Comparison of ENCODE assay signal across 1 cellular context in the genomic region with DNA sequence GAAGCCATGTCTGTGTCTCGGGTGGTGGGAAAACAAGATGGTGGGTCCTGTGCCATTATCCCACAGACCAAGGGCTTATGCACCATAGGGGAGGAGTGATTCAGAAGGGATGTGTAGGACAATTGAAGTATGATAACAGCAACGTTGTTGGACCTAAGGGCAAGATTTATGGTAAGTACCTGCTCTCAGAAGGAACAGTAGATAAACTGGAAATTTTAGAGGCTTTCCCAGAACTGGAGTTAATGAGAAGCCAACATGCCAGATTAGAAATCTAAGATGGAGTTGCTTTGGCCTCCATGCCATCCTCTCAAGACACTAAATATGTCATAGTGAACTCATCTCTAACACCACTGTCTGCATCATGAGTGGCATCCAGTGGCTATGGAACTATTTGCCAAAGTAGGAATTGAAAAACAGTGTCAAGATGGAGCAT.
TF ChIP-seq lines count a peak whose summit lies in the region.

No MANE protein-coding gene starts in this region.

TF ChIP-seq in K562, 482 proteins besides CTCF, POLR2A, EP300 and RAD21 (continued from another document and continues in another):
- TF ChIP-seq, protein P1, sequence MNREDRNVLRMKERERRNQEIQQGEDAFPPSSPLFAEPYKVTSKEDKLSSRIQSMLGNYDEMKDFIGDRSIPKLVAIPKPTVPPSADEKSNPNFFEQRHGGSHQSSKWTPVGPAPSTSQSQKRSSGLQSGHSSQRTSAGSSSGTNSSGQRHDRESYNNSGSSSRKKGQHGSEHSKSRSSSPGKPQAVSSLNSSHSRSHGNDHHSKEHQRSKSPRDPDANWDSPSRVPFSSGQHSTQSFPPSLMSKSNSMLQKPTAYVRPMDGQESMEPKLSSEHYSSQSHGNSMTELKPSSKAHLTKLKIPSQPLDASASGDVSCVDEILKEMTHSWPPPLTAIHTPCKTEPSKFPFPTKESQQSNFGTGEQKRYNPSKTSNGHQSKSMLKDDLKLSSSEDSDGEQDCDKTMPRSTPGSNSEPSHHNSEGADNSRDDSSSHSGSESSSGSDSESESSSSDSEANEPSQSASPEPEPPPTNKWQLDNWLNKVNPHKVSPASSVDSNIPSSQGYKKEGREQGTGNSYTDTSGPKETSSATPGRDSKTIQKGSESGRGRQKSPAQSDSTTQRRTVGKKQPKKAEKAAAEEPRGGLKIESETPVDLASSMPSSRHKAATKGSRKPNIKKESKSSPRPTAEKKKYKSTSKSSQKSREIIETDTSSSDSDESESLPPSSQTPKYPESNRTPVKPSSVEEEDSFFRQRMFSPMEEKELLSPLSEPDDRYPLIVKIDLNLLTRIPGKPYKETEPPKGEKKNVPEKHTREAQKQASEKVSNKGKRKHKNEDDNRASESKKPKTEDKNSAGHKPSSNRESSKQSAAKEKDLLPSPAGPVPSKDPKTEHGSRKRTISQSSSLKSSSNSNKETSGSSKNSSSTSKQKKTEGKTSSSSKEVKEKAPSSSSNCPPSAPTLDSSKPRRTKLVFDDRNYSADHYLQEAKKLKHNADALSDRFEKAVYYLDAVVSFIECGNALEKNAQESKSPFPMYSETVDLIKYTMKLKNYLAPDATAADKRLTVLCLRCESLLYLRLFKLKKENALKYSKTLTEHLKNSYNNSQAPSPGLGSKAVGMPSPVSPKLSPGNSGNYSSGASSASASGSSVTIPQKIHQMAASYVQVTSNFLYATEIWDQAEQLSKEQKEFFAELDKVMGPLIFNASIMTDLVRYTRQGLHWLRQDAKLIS (CRISPR knock-in tag; IDR thresholded peaks at IDR 0.05): no peak
- TF ChIP-seq ZNF696 (CRISPR knock-in tag; conservative IDR thresholded peaks at IDR 0.05) (peak; percentile 86), ZNF282 (CRISPR knock-in tag; IDR thresholded peaks at IDR 0.05) (no peak), PHF8 (IDR thresholded peaks at IDR 0.05; ENCODE audit: borderline replicate concordance, low read length) (no peak), NCOA1 (IDR thresholded peaks at IDR 0.05; ENCODE audit: low read depth) (peak; percentile 61; the same call in 1 of the 2 replicates), ARNT (IDR thresholded peaks at IDR 0.05) (peak in 1 of 2 experiments; percentile 68; a peak in 1 of 4 replicates), RBM34 (IDR thresholded peaks at IDR 0.05; ENCODE audit: borderline replicate concordance, insufficient read depth, low read length) (no peak), SMARCA4 (IDR thresholded peaks at IDR 0.05) (peak; percentile 54; the same call in 1 of the 2 replicates), CXXC5 (CRISPR knock-in tag; IDR thresholded peaks at IDR 0.05) (peak; percentile 100), MCM3 (IDR thresholded peaks at IDR 0.05) (no peak), ZNF699 (CRISPR knock-in tag; IDR thresholded peaks at IDR 0.05; ENCODE audit: insufficient replicate concordance) (peak; percentile 87), ZNF41 (CRISPR knock-in tag; conservative IDR thresholded peaks at IDR 0.05) (peak; percentile 87), HEY1 (CRISPR knock-in tag; IDR thresholded peaks at IDR 0.05; ENCODE audit: borderline replicate concordance) (no peak), NR2C1 (IDR thresholded peaks at IDR 0.05) (no peak), NR2C1 (tag; IDR thresholded peaks at IDR 0.05) (peak; percentile 96), ZFP30 (CRISPR knock-in tag; IDR thresholded peaks at IDR 0.05; ENCODE audit: borderline replicate concordance) (0 out of 2 replicates have a peak, but pooled peaks have one; percentile 36), ZNF239 (CRISPR knock-in tag; IDR thresholded peaks at IDR 0.05) (peak; percentile 85), GATA2 (CRISPR knock-in tag; IDR thresholded peaks at IDR 0.05) (no peak), SMARCA5 (IDR thresholded peaks at IDR 0.05) (no peak), YY1 (IDR thresholded peaks at IDR 0.05; ENCODE audit: borderline replicate concordance in 1 of 3, control insufficient read depth in 1 of 3, extremely low read depth in 1 of 3, insufficient read depth in 3 of 3, insufficient read length in 1 of 3, insufficient replicate concordance in 2 of 3, low read depth in 1 of 3, low read length in 2 of 3) (peak in 1 of 3 experiments; percentile 76), ZNF212 (CRISPR knock-in tag; IDR thresholded peaks at IDR 0.05) (peak; percentile 83; the same call in 1 of the 2 replicates), ZNF354B (CRISPR knock-in tag; IDR thresholded peaks at IDR 0.05) (peak; percentile 83), ETV1 (tag; conservative IDR thresholded peaks at IDR 0.05; ENCODE audit: low read depth) (peak; percentile 70), SMAD4 (CRISPR knock-in tag; conservative IDR thresholded peaks at IDR 0.05) (peak; percentile 100), ZNF583 (CRISPR knock-in tag; IDR thresholded peaks at IDR 0.05) (peak; percentile 98), ZFX (CRISPR knock-in tag; IDR thresholded peaks at IDR 0.05) (no peak), NEUROD1 (IDR thresholded peaks at IDR 0.05; ENCODE audit: borderline replicate concordance, low read depth, low read length, partially characterized antibody) (no peak), MTA1 (IDR thresholded peaks at IDR 0.05; ENCODE audit: borderline replicate concordance) (peak; percentile 36; the same call in 1 of the 2 replicates), CSDE1 (IDR thresholded peaks at IDR 0.05) (no peak), ESRRB (CRISPR knock-in tag; IDR thresholded peaks at IDR 0.05; ENCODE audit: borderline replicate concordance) (no peak), PPARD (CRISPR knock-in tag; IDR thresholded peaks at IDR 0.05) (peak; percentile 95), STAT5A (IDR thresholded peaks at IDR 0.05; ENCODE audit: borderline replicate concordance, low read length) (peak; percentile 87), ETV5 (CRISPR knock-in tag; IDR thresholded peaks at IDR 0.05; ENCODE audit: low read depth) (peak; percentile 36; the same call in 1 of the 2 replicates)
- TF ChIP-seq, protein P2, sequence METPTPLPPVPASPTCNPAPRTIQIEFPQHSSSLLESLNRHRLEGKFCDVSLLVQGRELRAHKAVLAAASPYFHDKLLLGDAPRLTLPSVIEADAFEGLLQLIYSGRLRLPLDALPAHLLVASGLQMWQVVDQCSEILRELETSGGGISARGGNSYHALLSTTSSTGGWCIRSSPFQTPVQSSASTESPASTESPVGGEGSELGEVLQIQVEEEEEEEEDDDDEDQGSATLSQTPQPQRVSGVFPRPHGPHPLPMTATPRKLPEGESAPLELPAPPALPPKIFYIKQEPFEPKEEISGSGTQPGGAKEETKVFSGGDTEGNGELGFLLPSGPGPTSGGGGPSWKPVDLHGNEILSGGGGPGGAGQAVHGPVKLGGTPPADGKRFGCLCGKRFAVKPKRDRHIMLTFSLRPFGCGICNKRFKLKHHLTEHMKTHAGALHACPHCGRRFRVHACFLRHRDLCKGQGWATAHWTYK (CRISPR knock-in tag; IDR thresholded peaks at IDR 0.05): peak; percentile 91
- TF ChIP-seq, protein P3, sequence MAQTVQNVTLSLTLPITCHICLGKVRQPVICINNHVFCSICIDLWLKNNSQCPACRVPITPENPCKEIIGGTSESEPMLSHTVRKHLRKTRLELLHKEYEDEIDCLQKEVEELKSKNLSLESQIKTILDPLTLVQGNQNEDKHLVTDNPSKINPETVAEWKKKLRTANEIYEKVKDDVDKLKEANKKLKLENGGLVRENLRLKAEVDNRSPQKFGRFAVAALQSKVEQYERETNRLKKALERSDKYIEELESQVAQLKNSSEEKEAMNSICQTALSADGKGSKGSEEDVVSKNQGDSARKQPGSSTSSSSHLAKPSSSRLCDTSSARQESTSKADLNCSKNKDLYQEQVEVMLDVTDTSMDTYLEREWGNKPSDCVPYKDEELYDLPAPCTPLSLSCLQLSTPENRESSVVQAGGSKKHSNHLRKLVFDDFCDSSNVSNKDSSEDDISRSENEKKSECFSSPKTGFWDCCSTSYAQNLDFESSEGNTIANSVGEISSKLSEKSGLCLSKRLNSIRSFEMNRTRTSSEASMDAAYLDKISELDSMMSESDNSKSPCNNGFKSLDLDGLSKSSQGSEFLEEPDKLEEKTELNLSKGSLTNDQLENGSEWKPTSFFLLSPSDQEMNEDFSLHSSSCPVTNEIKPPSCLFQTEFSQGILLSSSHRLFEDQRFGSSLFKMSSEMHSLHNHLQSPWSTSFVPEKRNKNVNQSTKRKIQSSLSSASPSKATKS (CRISPR knock-in tag; IDR thresholded peaks at IDR 0.05): no peak
- TF ChIP-seq, protein P4, sequence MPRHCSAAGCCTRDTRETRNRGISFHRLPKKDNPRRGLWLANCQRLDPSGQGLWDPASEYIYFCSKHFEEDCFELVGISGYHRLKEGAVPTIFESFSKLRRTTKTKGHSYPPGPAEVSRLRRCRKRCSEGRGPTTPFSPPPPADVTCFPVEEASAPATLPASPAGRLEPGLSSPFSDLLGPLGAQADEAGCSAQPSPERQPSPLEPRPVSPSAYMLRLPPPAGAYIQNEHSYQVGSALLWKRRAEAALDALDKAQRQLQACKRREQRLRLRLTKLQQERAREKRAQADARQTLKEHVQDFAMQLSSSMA (CRISPR knock-in tag; IDR thresholded peaks at IDR 0.05): no peak
- TF ChIP-seq, protein P5, sequence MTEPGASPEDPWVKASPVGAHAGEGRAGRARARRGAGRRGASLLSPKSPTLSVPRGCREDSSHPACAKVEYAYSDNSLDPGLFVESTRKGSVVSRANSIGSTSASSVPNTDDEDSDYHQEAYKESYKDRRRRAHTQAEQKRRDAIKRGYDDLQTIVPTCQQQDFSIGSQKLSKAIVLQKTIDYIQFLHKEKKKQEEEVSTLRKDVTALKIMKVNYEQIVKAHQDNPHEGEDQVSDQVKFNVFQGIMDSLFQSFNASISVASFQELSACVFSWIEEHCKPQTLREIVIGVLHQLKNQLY (CRISPR knock-in tag; conservative IDR thresholded peaks at IDR 0.05): 0 out of 4 replicates have a peak, but pooled peaks of 1 of the 2 experiments have one; percentile 13
- TF ChIP-seq, protein P6, sequence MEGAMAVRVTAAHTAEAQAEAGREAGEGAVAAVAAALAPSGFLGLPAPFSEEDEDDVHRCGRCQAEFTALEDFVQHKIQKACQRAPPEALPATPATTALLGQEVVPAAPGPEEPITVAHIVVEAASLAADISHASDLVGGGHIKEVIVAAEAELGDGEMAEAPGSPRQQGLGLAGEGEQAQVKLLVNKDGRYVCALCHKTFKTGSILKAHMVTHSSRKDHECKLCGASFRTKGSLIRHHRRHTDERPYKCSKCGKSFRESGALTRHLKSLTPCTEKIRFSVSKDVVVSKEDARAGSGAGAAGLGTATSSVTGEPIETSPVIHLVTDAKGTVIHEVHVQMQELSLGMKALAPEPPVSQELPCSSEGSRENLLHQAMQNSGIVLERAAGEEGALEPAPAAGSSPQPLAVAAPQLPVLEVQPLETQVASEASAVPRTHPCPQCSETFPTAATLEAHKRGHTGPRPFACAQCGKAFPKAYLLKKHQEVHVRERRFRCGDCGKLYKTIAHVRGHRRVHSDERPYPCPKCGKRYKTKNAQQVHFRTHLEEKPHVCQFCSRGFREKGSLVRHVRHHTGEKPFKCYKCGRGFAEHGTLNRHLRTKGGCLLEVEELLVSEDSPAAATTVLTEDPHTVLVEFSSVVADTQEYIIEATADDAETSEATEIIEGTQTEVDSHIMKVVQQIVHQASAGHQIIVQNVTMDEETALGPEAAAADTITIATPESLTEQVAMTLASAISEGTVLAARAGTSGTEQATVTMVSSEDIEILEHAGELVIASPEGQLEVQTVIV (CRISPR knock-in tag; IDR thresholded peaks at IDR 0.05; ENCODE audit: borderline replicate concordance): no peak
